1 cellular context compared by ENCODE assay signal in the genomic region with DNA sequence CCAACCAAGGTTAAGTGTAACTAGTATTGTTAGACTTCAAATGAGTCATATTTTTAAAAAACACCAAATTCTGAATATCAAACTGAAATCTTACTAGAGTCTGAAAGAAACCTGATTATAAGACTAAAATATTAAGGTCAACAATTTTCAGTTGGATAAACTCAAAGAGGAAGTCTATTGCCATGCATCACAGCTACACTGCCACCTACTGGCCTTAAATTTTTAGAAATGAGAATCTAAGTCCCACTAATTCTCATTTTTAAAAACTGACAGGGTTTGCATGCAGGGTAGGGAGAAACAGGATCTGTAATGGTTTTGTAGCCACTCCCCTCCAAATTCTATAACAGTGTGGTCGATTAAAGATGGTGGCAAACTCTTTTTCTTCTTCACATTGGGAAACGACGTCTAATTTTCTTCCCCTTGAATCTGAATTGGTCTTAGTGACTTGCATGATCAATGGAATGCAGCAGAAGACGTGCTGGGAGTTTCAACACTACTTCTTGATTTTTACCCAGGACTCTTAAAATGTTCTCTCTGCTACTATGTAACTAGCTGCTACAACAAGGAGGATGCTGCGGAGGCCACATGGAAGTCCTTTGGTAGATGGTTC.
TF ChIP-seq lines count a peak whose summit lies in the region.

No MANE protein-coding gene starts in this region.

TF ChIP-seq in GM23338, 12 proteins besides CTCF, POLR2A, EP300 and RAD21 (continued from another document):
- TF ChIP-seq, protein P1, sequence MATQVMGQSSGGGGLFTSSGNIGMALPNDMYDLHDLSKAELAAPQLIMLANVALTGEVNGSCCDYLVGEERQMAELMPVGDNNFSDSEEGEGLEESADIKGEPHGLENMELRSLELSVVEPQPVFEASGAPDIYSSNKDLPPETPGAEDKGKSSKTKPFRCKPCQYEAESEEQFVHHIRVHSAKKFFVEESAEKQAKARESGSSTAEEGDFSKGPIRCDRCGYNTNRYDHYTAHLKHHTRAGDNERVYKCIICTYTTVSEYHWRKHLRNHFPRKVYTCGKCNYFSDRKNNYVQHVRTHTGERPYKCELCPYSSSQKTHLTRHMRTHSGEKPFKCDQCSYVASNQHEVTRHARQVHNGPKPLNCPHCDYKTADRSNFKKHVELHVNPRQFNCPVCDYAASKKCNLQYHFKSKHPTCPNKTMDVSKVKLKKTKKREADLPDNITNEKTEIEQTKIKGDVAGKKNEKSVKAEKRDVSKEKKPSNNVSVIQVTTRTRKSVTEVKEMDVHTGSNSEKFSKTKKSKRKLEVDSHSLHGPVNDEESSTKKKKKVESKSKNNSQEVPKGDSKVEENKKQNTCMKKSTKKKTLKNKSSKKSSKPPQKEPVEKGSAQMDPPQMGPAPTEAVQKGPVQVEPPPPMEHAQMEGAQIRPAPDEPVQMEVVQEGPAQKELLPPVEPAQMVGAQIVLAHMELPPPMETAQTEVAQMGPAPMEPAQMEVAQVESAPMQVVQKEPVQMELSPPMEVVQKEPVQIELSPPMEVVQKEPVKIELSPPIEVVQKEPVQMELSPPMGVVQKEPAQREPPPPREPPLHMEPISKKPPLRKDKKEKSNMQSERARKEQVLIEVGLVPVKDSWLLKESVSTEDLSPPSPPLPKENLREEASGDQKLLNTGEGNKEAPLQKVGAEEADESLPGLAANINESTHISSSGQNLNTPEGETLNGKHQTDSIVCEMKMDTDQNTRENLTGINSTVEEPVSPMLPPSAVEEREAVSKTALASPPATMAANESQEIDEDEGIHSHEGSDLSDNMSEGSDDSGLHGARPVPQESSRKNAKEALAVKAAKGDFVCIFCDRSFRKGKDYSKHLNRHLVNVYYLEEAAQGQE (IDR thresholded peaks at IDR 0.05; ENCODE audit: unreplicated experiment), result no peak
- TF ChIP-seq EZH2phosphoT487 (IDR thresholded peaks at IDR 0.05; ENCODE audit: unreplicated experiment), result no peak
- no peak for TF ChIP-seq STAT1 (IDR thresholded peaks at IDR 0.05; ENCODE audit: unreplicated experiment)
- TF ChIP-seq POLR2AphosphoS5 (IDR thresholded peaks at IDR 0.05; ENCODE audit: low read depth), result no peak
- TF ChIP-seq EZH2 (IDR thresholded peaks at IDR 0.05; ENCODE audit: low read depth, unreplicated experiment), result no peak
- TF ChIP-seq, protein P2, sequence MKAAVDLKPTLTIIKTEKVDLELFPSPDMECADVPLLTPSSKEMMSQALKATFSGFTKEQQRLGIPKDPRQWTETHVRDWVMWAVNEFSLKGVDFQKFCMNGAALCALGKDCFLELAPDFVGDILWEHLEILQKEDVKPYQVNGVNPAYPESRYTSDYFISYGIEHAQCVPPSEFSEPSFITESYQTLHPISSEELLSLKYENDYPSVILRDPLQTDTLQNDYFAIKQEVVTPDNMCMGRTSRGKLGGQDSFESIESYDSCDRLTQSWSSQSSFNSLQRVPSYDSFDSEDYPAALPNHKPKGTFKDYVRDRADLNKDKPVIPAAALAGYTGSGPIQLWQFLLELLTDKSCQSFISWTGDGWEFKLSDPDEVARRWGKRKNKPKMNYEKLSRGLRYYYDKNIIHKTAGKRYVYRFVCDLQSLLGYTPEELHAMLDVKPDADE (IDR thresholded peaks at IDR 0.05), result no peak
- no peak for TF ChIP-seq JUNB (IDR thresholded peaks at IDR 0.05; ENCODE audit: unreplicated experiment)
- TF ChIP-seq NANOG (IDR thresholded peaks at IDR 0.05; ENCODE audit: borderline replicate concordance), result no peak
